1 cellular context compared by ENCODE assay signal in the genomic region with DNA sequence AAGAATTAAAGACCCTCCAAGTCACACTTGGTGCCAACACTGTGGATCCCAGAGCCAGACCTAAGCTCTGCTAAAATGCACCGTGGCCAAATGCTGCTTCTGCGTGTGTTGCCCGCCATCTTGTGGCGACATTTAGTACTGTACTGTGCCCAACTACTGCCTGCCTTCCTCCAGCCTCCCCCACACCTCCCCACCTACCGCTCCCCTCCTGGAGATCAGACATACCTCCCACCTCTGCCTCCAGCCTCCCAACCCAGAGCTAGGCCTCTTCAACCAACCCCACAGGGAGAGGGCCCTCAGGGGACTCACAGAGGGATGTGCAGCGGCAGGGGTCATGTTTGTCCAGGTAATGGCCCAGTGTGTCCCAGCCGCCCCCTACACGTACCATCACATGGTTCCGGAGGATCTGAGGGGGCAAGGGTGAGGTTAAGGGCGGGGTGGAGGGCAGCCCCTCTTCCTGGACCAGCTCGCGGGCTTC.
TF ChIP-seq lines count a peak whose summit lies in the region.

No MANE protein-coding gene starts in this region.

TF ChIP-seq in endothelial cell of umbilical vein, 7 proteins besides CTCF, POLR2A, EP300 and RAD21 (continued from another document):
- TF ChIP-seq, protein P1, sequence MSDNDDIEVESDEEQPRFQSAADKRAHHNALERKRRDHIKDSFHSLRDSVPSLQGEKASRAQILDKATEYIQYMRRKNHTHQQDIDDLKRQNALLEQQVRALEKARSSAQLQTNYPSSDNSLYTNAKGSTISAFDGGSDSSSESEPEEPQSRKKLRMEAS (IDR thresholded peaks at IDR 0.05; ENCODE audit: insufficient read depth, insufficient read length) = no peak
- TF ChIP-seq MYC (IDR thresholded peaks at IDR 0.05; ENCODE audit: low read depth, low read length) (no peak), EZH2 (IDR thresholded peaks at IDR 0.05; ENCODE audit: borderline replicate concordance, low read depth, low read length, severe bottlenecking) (no peak)
